9 cellular contexts compared by ENCODE assay signal in genomic region chr11:117950999-117951961, GRCh38. TPM values are rescaled to one million over a fixed set of nuclear protein-coding genes. Genes with fewer than 3 reads are reported as not detected.
A peak's percentile ranks its signal among the peaks of the same experiment; 100 is the strongest.
DNase-seq lines count a peak whose midpoint lies in the region; ATAC-seq, FAIRE-seq and TF ChIP-seq lines count a peak whose summit lies in the region.
"Had no signal": no experiment of that assay in that cellular context is flagged by ENCODE, and none has a peak within 500 bp of the region (broad histone marks: within the 10 kb centered on the region; RNA-seq: fewer than 3 reads in every experiment).

No MANE protein-coding gene starts in this region.

- H3K9me3 Mint-ChIP-seq in CD4-positive, alpha-beta memory T cell = peaks cover 0 to 3% (median 0%) of the 10 kb centered on the region in 8 donors
- H3K9me3 Mint-ChIP-seq in activated B cell treated with CpG ODN at 0.5 μM for 24 hours (no peaks in the 10 kb centered on the region), Calu3 (ENCODE audit: low read depth, unreplicated experiment) (peaks cover 3% of the 10 kb centered on the region)

- CTCF ChIA-PET in CD4-positive, alpha-beta memory T cell (lab: Charles Lee; ENCODE audit: partially characterized antibody) = interaction anchor here (0.9 to 14.0 kb wide), 21 partner anchors 10 to 526 kb away, joined by 3 to 402 read pairs (median 4); partner anchors contain the start of genes FXYD2 and IL10RA
- CTCF ChIA-PET in activated B cell treated with CpG ODN at 0.5 μM for 24 hours (lab: Charles Lee) = interaction anchor here (0.7 to 12.7 kb wide), 28 partner anchors 9 to 525 kb away, joined by 3 to 294 read pairs (median 6); partner anchors contain the start of genes FXYD2 and IL10RA
- CTCF ChIA-PET in Calu3 (lab: Charles Lee) = interaction anchor here (2.4 kb wide), 1 partner anchor 102 kb away, joined by 9 read pairs; no protein-coding TSS in a partner anchor

- DNase-seq in CD4-positive, alpha-beta memory T cell = peak; percentile 55 to 66 (median 59)
- peak; percentile 47 for DNase-seq in activated B cell treated with CpG ODN at 0.5 μM for 24 hours
- peak; percentile 47 for DNase-seq in left kidney (ENCODE audit: low read depth, low spot score)
- no peak for DNase-seq in 8988T
- no peak for DNase-seq in H54 (ENCODE audit: insufficient read length, low spot score)
- no peak for DNase-seq in Calu3
- no peak for DNase-seq in esophagus squamous epithelium (lab: John Stamatoyannopoulos, UW)
- DNase-seq: EL had no signal

- FAIRE-seq in H54 (lab: Jason Lieb, UNC) = no peak

- POLR2A ChIA-PET in CD4-positive, alpha-beta memory T cell (lab: Charles Lee; ENCODE audit: partially characterized antibody) = interaction anchor here (0.7 to 18.6 kb wide), 18 partner anchors 9 to 143 kb away, joined by 3 to 1750 read pairs (median 10); partner anchors contain the start of genes FXYD2 and IL10RA
- POLR2A ChIA-PET in activated B cell treated with CpG ODN at 0.5 μM for 24 hours (lab: Charles Lee) = interaction anchor here (0.6 to 13.3 kb wide), 23 partner anchors 9 to 300 kb away, joined by 3 to 930 read pairs (median 5); partner anchors contain the start of genes FXYD2 and IL10RA

- H3K4me3 Mint-ChIP-seq in CD4-positive, alpha-beta memory T cell = peak overlapping the region; percentile 77 to 89 (median 84)
- peak overlapping the region; percentile 70 for H3K4me3 Mint-ChIP-seq in activated B cell treated with CpG ODN at 0.5 μM for 24 hours
- H3K4me3 Mint-ChIP-seq in Calu3 (ENCODE audit: low read depth, unreplicated experiment) = no peak overlapping the region

- H3K4me1 Mint-ChIP-seq in CD4-positive, alpha-beta memory T cell = peaks cover 63 to 94% (median 80%) of the 10 kb centered on the region in 4 donors
- peaks cover 66% of the 10 kb centered on the region for H3K4me1 Mint-ChIP-seq in activated B cell treated with CpG ODN at 0.5 μM for 24 hours
- peaks cover 8% of the 10 kb centered on the region for H3K4me1 Mint-ChIP-seq in Calu3 (ENCODE audit: low read depth, unreplicated experiment)

- ATAC-seq in HG03066 (IDR thresholded peaks at IDR 0.05; ENCODE audit: low read depth, unreplicated experiment) = peak; percentile 61
- peak; percentile 78 for ATAC-seq in activated B cell treated with CpG ODN at 0.5 μM for 24 hours (ENCODE audit: low read depth)

- H3K36me3 Mint-ChIP-seq in CD4-positive, alpha-beta memory T cell = peaks cover 2 to 4% of the 10 kb centered on the region in 2 donors
- H3K36me3 Mint-ChIP-seq in activated B cell treated with CpG ODN at 0.5 μM for 24 hours (ENCODE audit: low read depth) = no peaks in the 10 kb centered on the region
- H3K36me3 Mint-ChIP-seq in Calu3 (ENCODE audit: insufficient read depth, unreplicated experiment) = no peaks in the 10 kb centered on the region

- no peaks in the 10 kb centered on the region for H3K27me3 ChIP-seq in CD4-positive, alpha-beta memory T cell (ENCODE audit: insufficient read depth, low read length)
- peaks cover 0 to 20% (median 0%) of the 10 kb centered on the region in 4 donors for H3K27me3 ChIP-seq in esophagus squamous epithelium

- peaks cover 99% of the 10 kb centered on the region for H3K4me1 ChIP-seq in CD4-positive, alpha-beta memory T cell (ENCODE audit: insufficient read depth, low read length)
- peaks cover 0 to 32% (median 0%) of the 10 kb centered on the region in 3 donors for H3K4me1 ChIP-seq in esophagus squamous epithelium

- 62 to 63% methylated on average over 6 to 9 of the region's 15 CpGs for WGBS in esophagus squamous epithelium, 2 donors

- H3K9me3 ChIP-seq in CD4-positive, alpha-beta memory T cell (ENCODE audit: control insufficient read depth in 1 of 2, low read length in 2 of 2) = no peaks in the 10 kb centered on the region
- H3K9me3 ChIP-seq in esophagus squamous epithelium = no peaks in the 10 kb centered on the region

- no peak for TF ChIP-seq POLR2A in H54 (IDR thresholded peaks at IDR 0.05; ENCODE audit: low read depth, low read length)
- TF ChIP-seq POLR2A in esophagus squamous epithelium (IDR thresholded peaks at IDR 0.05) = no peak

- H3K4me3 ChIP-seq in CD4-positive, alpha-beta memory T cell (ENCODE audit: low read length in 2 of 2) = peak overlapping the region; percentile 20 to 57
- H3K4me3 ChIP-seq in esophagus squamous epithelium = no peak overlapping the region

- intact Hi-C loops in CD4-positive, alpha-beta memory T cell (cut with micrococcal nuclease) = loop anchor here (1.0 kb wide), 4 partner anchors 35 to 100 kb away; partner anchors contain the start of gene IL10RA
- intact Hi-C loops in activated B cell treated with CpG ODN at 0.5 μM for 24 hours (cut with micrococcal nuclease) = loop anchor here (1.0 to 5.0 kb wide), 7 partner anchors 8 to 221 kb away; partner anchors contain the start of gene IL10RA
- intact Hi-C loops in Calu3 (cut with micrococcal nuclease; ENCODE audit: unreplicated experiment) = loop anchor here (1.0 kb wide), 1 partner anchor 102 kb away; no protein-coding TSS in a partner anchor
- intact Hi-C loops in esophagus squamous epithelium (cut with DNase I) = no loop called here

- BruUV-seq in Calu3 (replicated peaks; lab: Mats Ljungman, UMichigan) = no TSS peak

- peak overlapping the region; percentile 48 for H3K27ac ChIP-seq in CD4-positive, alpha-beta memory T cell (ENCODE audit: low read depth, low read length)
- H3K27ac ChIP-seq in esophagus squamous epithelium = peak overlapping the region in 2 of 4 donors; percentile 6 to 49

- peak overlapping the region; percentile 88 to 97 (median 97) for H3K27ac Mint-ChIP-seq in CD4-positive, alpha-beta memory T cell
- H3K27ac Mint-ChIP-seq in activated B cell treated with CpG ODN at 0.5 μM for 24 hours (peak overlapping the region; percentile 91), Calu3 (ENCODE audit: unreplicated experiment) (no peak overlapping the region)

- no peak for TF ChIP-seq CTCF in activated B cell treated with CpG ODN at 0.5 μM for 24 hours (IDR thresholded peaks at IDR 0.05)
- TF ChIP-seq CTCF in Calu3 (IDR thresholded peaks at IDR 0.05; ENCODE audit: unreplicated experiment) = no peak
- TF ChIP-seq CTCF in esophagus squamous epithelium (IDR thresholded peaks at IDR 0.05) = no peak

- H3K36me3 ChIP-seq in CD4-positive, alpha-beta memory T cell (ENCODE audit: insufficient read depth, low read length) = no peaks in the 10 kb centered on the region
- H3K36me3 ChIP-seq in esophagus squamous epithelium = no peaks in the 10 kb centered on the region

- no peaks in the 10 kb centered on the region for H3K27me3 Mint-ChIP-seq in CD4-positive, alpha-beta memory T cell
- no peaks in the 10 kb centered on the region for H3K27me3 Mint-ChIP-seq in activated B cell treated with CpG ODN at 0.5 μM for 24 hours
- peaks cover 8% of the 10 kb centered on the region for H3K27me3 Mint-ChIP-seq in Calu3 (ENCODE audit: unreplicated experiment)

RNA-seq across cellular contexts. Expression of gene TMPRSS13, which starts 22.1 kb away (rescaled TPM):
- total RNA-seq in CD4-positive, alpha-beta memory T cell = 1 to 10 TPM; 3.7 to 4.0 TPM
- under 1 TPM; 0.45 to 0.94 TPM for polyA plus RNA-seq in CD4-positive, alpha-beta memory T cell
- 3.4 and 3.7 TPM in 2 replicates for total RNA-seq in activated B cell treated with CpG ODN at 0.5 μM for 24 hours
- total RNA-seq in Calu3 (2022) = 1.4 and 2.3 TPM in 2 replicates
- 10 to 100 TPM; 11.1 to 31.7 (median 21.0) TPM for total RNA-seq in esophagus squamous epithelium

RNA-seq across cellular contexts. Expression of gene IL10RA, which starts 34.9 kb away (rescaled TPM):
- 100 to 1,000 TPM; 398 to 406 TPM for total RNA-seq in CD4-positive, alpha-beta memory T cell
- polyA plus RNA-seq in CD4-positive, alpha-beta memory T cell = 100 to 1,000 TPM; 362 to 468 TPM
- total RNA-seq in activated B cell treated with CpG ODN at 0.5 μM for 24 hours (303 and 350 TPM in 2 replicates), Calu3 (2022) (0.05 and 0.76 TPM in 2 replicates), esophagus squamous epithelium (10 to 100 TPM in 2 of 4 donors, 1 to 10 TPM in 2; 2.2 to 21.2 (median 11.3) TPM)

Comparison
In these comparisons a context has a peak if more than half of its experiments do, and no peak if none do; other contexts are left out.
1. DNase-seq: peak in CD4-positive, alpha-beta memory T cell (5 of 5), activated B cell treated with CpG ODN at 0.5 μM for 24 hours (single experiment) and left kidney (single experiment); none in 8988T (single experiment), H54 (single experiment), Calu3 (single experiment) and esophagus squamous epithelium (single experiment).
2. H3K4me3 ChIP-seq: peak in CD4-positive, alpha-beta memory T cell (2 of 2); none in esophagus squamous epithelium (0 of 4).
3. RNA of gene IL10RA, which starts 34.9 kb away (total RNA-seq): 398 to 406 TPM in CD4-positive, alpha-beta memory T cell and 303 to 350 TPM in activated B cell treated with CpG ODN at 0.5 μM for 24 hours; 2.2 to 21.2 TPM in esophagus squamous epithelium and 0.05 to 0.76 TPM in Calu3; every median in the first group is over 10 times any median in the second.